10 cellular contexts compared by ENCODE assay signal in genomic region chr16:1688807-1689560, GRCh38. TPM values are rescaled to one million over a fixed set of nuclear protein-coding genes. Genes with fewer than 3 reads are reported as not detected.
DNase-seq lines count a peak whose midpoint lies in the region; ATAC-seq and TF ChIP-seq lines count a peak whose summit lies in the region.
"Had no signal": no experiment of that assay in that cellular context is flagged by ENCODE, and none has a peak within 500 bp of the region (broad histone marks: within the 10 kb centered on the region; RNA-seq: fewer than 3 reads in every experiment).

No MANE protein-coding gene starts in this region.

- H4K20me1 ChIP-seq in PC-3 (ENCODE audit: low read length), result no peaks in the 10 kb centered on the region

- CTCF ChIA-PET in PC-3 (lab: Charles Lee), result interaction anchor here (0.5 to 0.6 kb wide), 3 partner anchors 11 to 78 kb away, joined by 3 to 12 read pairs (median 3); partner anchors contain the start of gene JPT2

- peak overlapping the region; percentile 72 for H3K9ac ChIP-seq in PC-3 (ENCODE audit: low read length)
- no peak overlapping the region for H3K9ac ChIP-seq in endocrine pancreas (ENCODE audit: control insufficient read depth, insufficient read depth, low read length)

- H3K27me3 ChIP-seq in PC-3 (ENCODE audit: low read length) (no peaks in the 10 kb centered on the region), endocrine pancreas (ENCODE audit: control insufficient read depth, insufficient read depth, low read length) (no peaks in the 10 kb centered on the region), lower lobe of right lung (ENCODE audit: low read depth) (no peaks in the 10 kb centered on the region)

- H3K27me3 Mint-ChIP-seq in effector memory CD8-positive, alpha-beta T cell, result no peaks in the 10 kb centered on the region
- H3K27me3 Mint-ChIP-seq in stimulated activated memory B cell treated with anti-CD40 and anti-IgM and Interleukin-4, amounts not matched to agents 10 μg/mL and 1 μg/mL and 100 μg/mL, for 72 hours, result no peaks in the 10 kb centered on the region

- H3K4me1 ChIP-seq in PC-3 (ENCODE audit: insufficient read depth, low read length), result peaks cover 67% of the 10 kb centered on the region
- peaks cover 24% of the 10 kb centered on the region for H3K4me1 ChIP-seq in endocrine pancreas (ENCODE audit: control insufficient read depth, insufficient read depth, low read length)
- H3K4me1 ChIP-seq in lower lobe of right lung, result no peaks in the 10 kb centered on the region

- in situ Hi-C loops in ACHN (cut with HindIII; ENCODE audit: low pct_ligation_motif_present, low pct_unique_long_range_greater_than_20kb, low sequenced_read_pairs), result no loop called here

- no peak overlapping the region for H3K4me3 Mint-ChIP-seq in effector memory CD8-positive, alpha-beta T cell
- no peak overlapping the region for H3K4me3 Mint-ChIP-seq in stimulated activated memory B cell treated with anti-CD40 and anti-IgM and Interleukin-4, amounts not matched to agents 10 μg/mL and 1 μg/mL and 100 μg/mL, for 72 hours
- H3K4me3 Mint-ChIP-seq: H9 had no signal

- peaks cover 55% of the 10 kb centered on the region for H3K36me3 ChIP-seq in PC-3 (ENCODE audit: low read depth, low read length)
- H3K36me3 ChIP-seq in endocrine pancreas (ENCODE audit: control insufficient read depth, insufficient read depth, low read length), result no peaks in the 10 kb centered on the region
- peaks cover 88% of the 10 kb centered on the region for H3K36me3 ChIP-seq in lower lobe of right lung

- intact Hi-C loops in PC-3 (cut with micrococcal nuclease) (loop anchor here (1.0 kb wide), 1 partner anchor 9 kb away; no protein-coding TSS in a partner anchor), lower lobe of right lung (cut with DNase I) (no loop called here)

- H3F3A ChIP-seq in PC-3 (ENCODE audit: low read length, unreplicated experiment), result peaks cover 24% of the 10 kb centered on the region

- ATAC-seq in PC-3 (peak; percentile 83), lower lobe of right lung (peak; percentile 93 to 95), HG03097 (IDR thresholded peaks at IDR 0.05; ENCODE audit: low FRiP score, unreplicated experiment) (no peak)
- ATAC-seq in effector memory CD8-positive, alpha-beta T cell (replicated peaks), result no peak
- no peak for ATAC-seq in stimulated activated memory B cell treated with anti-CD40 and anti-IgM and Interleukin-4, amounts not matched to agents 10 μg/mL and 1 μg/mL and 100 μg/mL, for 72 hours

- POLR2A ChIA-PET in PC-3 (lab: Charles Lee; ENCODE audit: unreplicated experiment), result interaction anchor here (0.6 kb wide), 1 partner anchor 17 kb away, joined by 3 read pairs; the partner anchor contains the start of gene MAPK8IP3

- peaks cover 60% of the 10 kb centered on the region for H3K36me3 Mint-ChIP-seq in effector memory CD8-positive, alpha-beta T cell (ENCODE audit: insufficient read depth)
- peaks cover 49% of the 10 kb centered on the region for H3K36me3 Mint-ChIP-seq in stimulated activated memory B cell treated with anti-CD40 and anti-IgM and Interleukin-4, amounts not matched to agents 10 μg/mL and 1 μg/mL and 100 μg/mL, for 72 hours

- H3K9me3 ChIP-seq in PC-3 (ENCODE audit: low read length), result no peaks in the 10 kb centered on the region
- H3K9me3 ChIP-seq in endocrine pancreas (ENCODE audit: control insufficient read depth, low read length), result no peaks in the 10 kb centered on the region
- H3K9me3 ChIP-seq in lower lobe of right lung, result no peaks in the 10 kb centered on the region

- peak; percentile 96 for DNase-seq in ACHN
- DNase-seq in PC-3, result peak; percentile 95
- peak; percentile 71 for DNase-seq in lower lobe of right lung
- no peak for DNase-seq in effector memory CD8-positive, alpha-beta T cell
- no peak for DNase-seq in activated CD4-positive, alpha-beta T cell treated with anti-CD3 and anti-CD28 coated beads, Interleukin-2, amount 50 U/mL, for 4 hours
- DNase-seq: cerebellar nuclear complex, H9 had no signal

- H2AFZ ChIP-seq in PC-3 (ENCODE audit: low read length), result no peak overlapping the region

- TF ChIP-seq CTCF in PC-3 (conservative IDR thresholded peaks at IDR 0.05; ENCODE audit: low read depth, low read length) (no peak), lower lobe of right lung (IDR thresholded peaks at IDR 0.05) (no peak)

- H3K9me2 ChIP-seq in PC-3 (replicated peaks; ENCODE audit: low read length), result no peaks in the 10 kb centered on the region

- BruUV-seq in PC-3 (replicated peaks; lab: Mats Ljungman, UMichigan), result TSS peak; percentile 74

- no peak overlapping the region for H3K27ac Mint-ChIP-seq in effector memory CD8-positive, alpha-beta T cell
- no peak overlapping the region for H3K27ac Mint-ChIP-seq in stimulated activated memory B cell treated with anti-CD40 and anti-IgM and Interleukin-4, amounts not matched to agents 10 μg/mL and 1 μg/mL and 100 μg/mL, for 72 hours

- H3K4me1 Mint-ChIP-seq in effector memory CD8-positive, alpha-beta T cell (ENCODE audit: low read depth in 2 of 2), result peaks cover 0 to 5% of the 10 kb centered on the region in 2 donors
- H3K4me1 Mint-ChIP-seq in stimulated activated memory B cell treated with anti-CD40 and anti-IgM and Interleukin-4, amounts not matched to agents 10 μg/mL and 1 μg/mL and 100 μg/mL, for 72 hours, result peaks cover 5% of the 10 kb centered on the region
- H3K4me1 Mint-ChIP-seq: H9 had no signal

- H3K4me2 ChIP-seq in PC-3 (ENCODE audit: low read length), result peak overlapping the region; percentile 75

- H3K27ac ChIP-seq in PC-3 (ENCODE audit: low read length) (peak overlapping the region; percentile 95), lower lobe of right lung (peak overlapping the region; percentile 64)

- H3K79me2 ChIP-seq in PC-3 (ENCODE audit: low read length), result peaks cover 81% of the 10 kb centered on the region

- H3K4me3 ChIP-seq in PC-3 (ENCODE audit: low read length), result peak overlapping the region; percentile 31
- peak overlapping the region; percentile 49 for H3K4me3 ChIP-seq in endocrine pancreas (ENCODE audit: control insufficient read depth, insufficient read depth, low read length)
- no peak overlapping the region for H3K4me3 ChIP-seq in lower lobe of right lung

- H3K9me3 Mint-ChIP-seq in effector memory CD8-positive, alpha-beta T cell, result no peaks in the 10 kb centered on the region
- no peaks in the 10 kb centered on the region for H3K9me3 Mint-ChIP-seq in stimulated activated memory B cell treated with anti-CD40 and anti-IgM and Interleukin-4, amounts not matched to agents 10 μg/mL and 1 μg/mL and 100 μg/mL, for 72 hours
- H3K9me3 Mint-ChIP-seq: H9 had no signal

RNA-seq across cellular contexts. Expression of gene JPT2, which starts 10.9 kb away (rescaled TPM):
- total RNA-seq in PC-3 (2014; rRNA removed) (85.2 and 86.5 TPM in 2 replicates), lower lobe of right lung (53.1 TPM)

RNA-seq across cellular contexts. Expression of gene MAPK8IP3, which starts 17.0 kb away (rescaled TPM):
- 41.1 and 59.7 TPM in 2 replicates for total RNA-seq in PC-3 (2014; rRNA removed)
- 63.0 TPM for total RNA-seq in lower lobe of right lung

Comparison
In these comparisons a context has a peak if more than half of its experiments do, and no peak if none do; other contexts are left out.
1. DNase-seq: peak in ACHN (single experiment), PC-3 (single experiment) and lower lobe of right lung (single experiment); none in effector memory CD8-positive, alpha-beta T cell (0 of 3) and activated CD4-positive, alpha-beta T cell treated with anti-CD3 and anti-CD28 coated beads, Interleukin-2, amount 50 U/mL, for 4 hours (0 of 2).
2. ATAC-seq: peak in PC-3 (single experiment) and lower lobe of right lung (2 of 2); none in effector memory CD8-positive, alpha-beta T cell (single experiment), stimulated activated memory B cell treated with anti-CD40 and anti-IgM and Interleukin-4, amounts not matched to agents 10 μg/mL and 1 μg/mL and 100 μg/mL, for 72 hours (single experiment) and HG03097 (single experiment).